9 cellular contexts compared by ENCODE assay signal in the genomic region with DNA sequence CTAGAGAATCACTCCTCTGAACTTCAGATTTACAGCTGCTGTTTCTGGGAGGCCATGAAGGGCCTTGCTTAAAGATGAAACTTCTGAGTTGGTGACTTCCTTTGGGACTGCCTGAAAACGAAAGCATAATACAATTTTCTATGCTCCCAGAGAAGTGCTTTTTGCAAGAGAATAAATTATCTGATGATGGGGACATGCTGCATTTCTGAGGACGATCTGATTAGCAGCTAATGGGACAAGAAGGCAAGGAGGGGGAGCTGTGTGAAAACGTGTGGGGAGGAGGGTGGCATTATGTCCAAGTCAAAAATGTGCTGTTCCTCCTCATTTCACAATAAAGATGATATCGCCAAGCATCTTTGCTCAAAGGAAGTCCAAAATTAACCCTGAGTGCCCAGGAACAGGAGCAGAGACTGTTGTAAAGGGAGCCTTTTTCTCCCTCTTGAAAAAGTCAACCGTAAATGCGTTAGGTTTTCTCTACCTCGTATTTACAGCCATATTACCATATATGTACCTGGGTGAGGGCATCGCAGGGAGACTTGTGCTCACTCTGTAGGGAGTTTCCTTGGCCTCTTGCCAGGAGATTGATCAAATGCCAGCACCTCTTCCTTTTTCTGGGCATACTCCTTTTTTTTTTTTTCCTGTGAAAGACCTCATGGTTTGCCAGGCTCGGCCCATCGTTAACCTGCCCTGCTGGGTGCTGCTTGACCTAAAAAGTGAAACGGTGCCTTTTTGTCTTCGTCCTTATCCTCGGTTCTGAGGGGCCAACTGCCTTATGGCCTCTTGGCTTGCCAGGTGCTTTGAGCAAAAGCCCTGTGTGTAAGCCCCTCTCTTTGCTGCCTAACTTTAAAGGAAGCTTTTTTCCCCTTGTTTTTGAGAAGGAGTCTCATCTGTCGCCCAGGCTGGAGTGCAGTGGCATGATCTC. TPM values are rescaled to one million over a fixed set of nuclear protein-coding genes. Genes with fewer than 3 reads are reported as not detected.
DNase-seq lines count a peak whose midpoint lies in the region; ATAC-seq lines count a peak whose summit lies in the region.
"Had no signal": no experiment of that assay in that cellular context is flagged by ENCODE, and none has a peak within 500 bp of the region (broad histone marks: within the 10 kb centered on the region; RNA-seq: fewer than 3 reads in every experiment).

No MANE protein-coding gene starts in this region.

- peaks cover 2% of the 10 kb centered on the region for H3K4me1 ChIP-seq in urinary bladder (ENCODE audit: insufficient read depth)

- ATAC-seq in activated T-helper 17 cell treated with anti-CD3 and anti-CD28 coated beads, Interleukin-2, amount 50 U/mL, for 72 hours (replicated peaks) = peak; percentile 87
- ATAC-seq in GM21381 (IDR thresholded peaks at IDR 0.05; ENCODE audit: unreplicated experiment) = no peak

- peak; percentile 73 for DNase-seq in CMK (ENCODE audit: low read depth)
- DNase-seq in MV-4-11 (lab: John Stamatoyannopoulos, UW) = peak; percentile 31
- DNase-seq in kidney tubule cell (ENCODE audit: low spot score) = peak; percentile 25
- DNase-seq in superior temporal gyrus (ENCODE audit: extremely low spot score) = no peak
- no peak for DNase-seq in NOMO-1 treated with DMSO at 0.1 percent for 48 hours (lab: John Stamatoyannopoulos, UW; ENCODE audit: unreplicated experiment)

- H3K27ac Mint-ChIP-seq in activated T-helper 17 cell treated with anti-CD3 and anti-CD28 coated beads, Interleukin-2, amount 50 U/mL, for 72 hours = peak overlapping the region; percentile 95

- H3K4me1 Mint-ChIP-seq in activated T-helper 17 cell treated with anti-CD3 and anti-CD28 coated beads, Interleukin-2, amount 50 U/mL, for 72 hours = peaks cover 27% of the 10 kb centered on the region

- no peaks in the 10 kb centered on the region for H3K27me3 Mint-ChIP-seq in activated T-helper 17 cell treated with anti-CD3 and anti-CD28 coated beads, Interleukin-2, amount 50 U/mL, for 72 hours

- H3K36me3 ChIP-seq in urinary bladder (ENCODE audit: insufficient read depth) = no peaks in the 10 kb centered on the region

- peak overlapping the region; percentile 11 for H3K27ac ChIP-seq in urinary bladder (ENCODE audit: low read depth)

- WGBS in urinary bladder = 18% methylated on average over 14 of the region's 14 CpGs

- H3K4me3 Mint-ChIP-seq in activated T-helper 17 cell treated with anti-CD3 and anti-CD28 coated beads, Interleukin-2, amount 50 U/mL, for 72 hours = peak overlapping the region; percentile 95

- no peak overlapping the region for H3K4me3 ChIP-seq in urinary bladder (ENCODE audit: low read depth, low read length)

- no peaks in the 10 kb centered on the region for H3K9me3 Mint-ChIP-seq in activated T-helper 17 cell treated with anti-CD3 and anti-CD28 coated beads, Interleukin-2, amount 50 U/mL, for 72 hours
- H3K9me3 Mint-ChIP-seq: brain had no signal

- peaks cover 37% of the 10 kb centered on the region for H3K36me3 Mint-ChIP-seq in activated T-helper 17 cell treated with anti-CD3 and anti-CD28 coated beads, Interleukin-2, amount 50 U/mL, for 72 hours (ENCODE audit: low read depth)
- H3K36me3 Mint-ChIP-seq: brain had no signal

RNA-seq across cellular contexts. Expression of gene ITPR1, which starts 11.5 kb away (rescaled TPM):
- total RNA-seq in activated T-helper 17 cell treated with anti-CD3 and anti-CD28 coated beads, Interleukin-2, amount 50 U/mL, for 72 hours = 10 to 100 TPM; 78.5 to 84.6 TPM
- 240 TPM for total RNA-seq in urinary bladder
- 57.3 TPM for polyA plus RNA-seq in urinary bladder

RNA-seq across cellular contexts. Expression of gene SUMF1, which starts 37.5 kb away (rescaled TPM):
- 1 to 10 TPM; 5.9 to 7.6 TPM for total RNA-seq in activated T-helper 17 cell treated with anti-CD3 and anti-CD28 coated beads, Interleukin-2, amount 50 U/mL, for 72 hours
- total RNA-seq in urinary bladder = 51.2 TPM
- 26.4 TPM for polyA plus RNA-seq in urinary bladder

Comparison
In these comparisons a context has a peak if more than half of its experiments do, and no peak if none do; other contexts are left out.
1. DNase-seq: peak in CMK (single experiment), MV-4-11 (single experiment) and kidney tubule cell (single experiment); none in superior temporal gyrus (single experiment) and NOMO-1 treated with DMSO at 0.1 percent for 48 hours (single experiment).